In the genomic region with DNA sequence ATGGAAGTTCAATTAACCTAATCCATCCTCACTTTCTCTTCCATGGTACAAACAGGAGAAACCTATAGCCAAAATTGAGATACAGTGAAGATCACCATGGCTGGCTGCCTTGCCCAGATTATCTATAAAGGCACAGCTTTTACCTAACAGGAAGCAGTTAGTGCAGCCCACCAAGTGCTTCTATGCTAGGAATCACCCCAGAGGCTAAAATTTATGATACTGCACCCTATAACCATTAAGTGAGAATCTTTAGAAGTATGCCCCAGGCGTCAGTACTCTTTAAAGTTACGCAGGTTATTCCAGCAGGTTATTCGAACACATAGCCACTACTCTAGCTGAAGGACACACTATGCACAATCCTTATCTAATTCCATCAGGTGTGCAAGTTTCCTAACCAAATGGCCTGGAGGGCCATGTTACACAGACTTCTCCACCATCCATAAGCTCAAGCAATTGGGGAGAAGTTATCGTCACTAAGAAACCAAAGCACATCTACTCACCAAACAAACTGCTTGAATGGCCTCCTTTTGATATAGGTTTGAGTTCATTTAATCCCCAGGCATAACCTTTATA, we compare ENCODE assay signal across 19 cellular contexts. TPM values are rescaled to one million over a fixed set of nuclear protein-coding genes. Genes with fewer than 3 reads are reported as not detected.
A peak's percentile ranks its signal among the peaks of the same experiment; 100 is the strongest.
DNase-seq lines count a peak whose midpoint lies in the region; ATAC-seq and TF ChIP-seq lines count a peak whose summit lies in the region.
"Had no signal": no experiment of that assay in that cellular context is flagged by ENCODE, and none has a peak within 500 bp of the region (broad histone marks: within the 10 kb centered on the region; RNA-seq: fewer than 3 reads in every experiment).

No MANE protein-coding gene starts in this region.

- no peak overlapping the region for H3K4me3 Mint-ChIP-seq in CD8-positive, alpha-beta memory T cell
- no peak overlapping the region for H3K4me3 Mint-ChIP-seq in WTC11
- H3K4me3 Mint-ChIP-seq: CD14-positive monocyte; CD4-positive, alpha-beta memory T cell; IgD-negative memory B cell had no signal

- DNase-seq in CD8-positive, alpha-beta memory T cell: no peak
- DNase-seq in IMR-90 (no peak), OCI-M1 (lab: John Stamatoyannopoulos, UW) (peak; percentile 25), mesendoderm (no peak), NCI-H2107 treated with DMSO at 0.1 percent for 48 hours (lab: John Stamatoyannopoulos, UW; ENCODE audit: unreplicated experiment) (no peak), WTC11 (ENCODE audit: low spot score) (no peak), sigmoid colon (no peak)
- no peak for DNase-seq in activated effector memory CD4-positive, alpha-beta T cell treated with Interleukin-2 at 50 U/mL for 16 hours
- DNase-seq: 8988T; Calu3; CD4-positive, alpha-beta memory T cell; DMS79 treated with DMSO at 0.1 percent for 48 hours; GF-D8; GM23248 had no signal

- TF ChIP-seq RAD21 in IMR-90 (IDR thresholded peaks at IDR 0.05; ENCODE audit: low read length): no peak

- H3K36me3 Mint-ChIP-seq in CD8-positive, alpha-beta memory T cell: peaks cover 3 to 30% (median 6%) of the 10 kb centered on the region in 3 donors
- H3K36me3 Mint-ChIP-seq in WTC11: no peaks in the 10 kb centered on the region

- WGBS in IMR-90 (ENCODE audit: extremely low coverage in 2 of 2, insufficient read length in 1 of 2), 2 experiments: 82% methylated on average over 3 of the region's 4 CpGs; no CpG with 5 or more reads in 1 of the 2 experiments
- WGBS in mesendoderm (ENCODE audit: extremely low coverage, insufficient coverage, low lambda C conversion rate): no CpG with 5 or more reads among the region's 4 CpGs
- 49 to 82% methylated on average over 4 of the region's 4 CpGs for WGBS in sigmoid colon, 2 donors

- no peak overlapping the region; the same call in 1 of the 2 replicates for H2BK20ac ChIP-seq in IMR-90 (ENCODE audit: low read depth, low read length)

- POLR2A ChIA-PET in CD8-positive, alpha-beta memory T cell (lab: Charles Lee): no interaction called here
- POLR2A ChIA-PET in IMR-90 (lab: Charles Lee; ENCODE audit: unreplicated experiment): no interaction called here
- POLR2A ChIA-PET in WTC11 (lab: Charles Lee): no interaction called here

- no peaks in the 10 kb centered on the region for H4K20me1 ChIP-seq in IMR-90 (ENCODE audit: insufficient read depth, low read length)
- H4K20me1 ChIP-seq: BLaER1 had no signal

- H2AK5ac ChIP-seq in IMR-90 (ENCODE audit: low read depth, low read length) (no peak overlapping the region), mesendoderm (ENCODE audit: low read length) (no peak overlapping the region)

- CTCF ChIA-PET in CD8-positive, alpha-beta memory T cell (lab: Charles Lee): no interaction called here
- CTCF ChIA-PET in IMR-90 (lab: Yijun Ruan, JAX) (no interaction called here), WTC11 (lab: Charles Lee) (no interaction called here)

- peak overlapping the region; percentile 10 for H3K27ac ChIP-seq in CD8-positive, alpha-beta memory T cell (ENCODE audit: low read depth, low read length)
- no peak overlapping the region for H3K27ac ChIP-seq in IMR-90 (ENCODE audit: insufficient read depth, low read length)
- H3K27ac ChIP-seq in mesendoderm (ENCODE audit: low read depth, low read length): no peak overlapping the region
- no peak overlapping the region for H3K27ac ChIP-seq in sigmoid colon
- H3K27ac ChIP-seq: BLaER1, GM23248, HL-60 had no signal

- no peak overlapping the region for H2AFZ ChIP-seq in IMR-90 (replicated peaks; ENCODE audit: low read length, poor library complexity)
- H2AFZ ChIP-seq: GM23248 had no signal

- H3K56ac ChIP-seq in IMR-90 (ENCODE audit: extremely low read depth, insufficient read depth, low read length): no peak overlapping the region
- no peak overlapping the region for H3K56ac ChIP-seq in mesendoderm (ENCODE audit: low read length)

- H3K27me3 ChIP-seq in CD8-positive, alpha-beta memory T cell (ENCODE audit: insufficient read depth, low read length, poor library complexity, severe bottlenecking): no peaks in the 10 kb centered on the region
- H3K27me3 ChIP-seq in IMR-90 (ENCODE audit: control insufficient read depth, insufficient read depth, low read length) (no peaks in the 10 kb centered on the region), mesendoderm (ENCODE audit: insufficient read depth, low read length, poor library complexity) (no peaks in the 10 kb centered on the region), sigmoid colon (no peaks in the 10 kb centered on the region)
- H3K27me3 ChIP-seq: BLaER1 had no signal

- dilution Hi-C loops in IMR-90 (cut with HindIII; ENCODE audit: low sequenced_read_pairs, unreplicated experiment): no loop called here

- H3K27me3 Mint-ChIP-seq in CD8-positive, alpha-beta memory T cell: no peaks in the 10 kb centered on the region
- H3K27me3 Mint-ChIP-seq in WTC11 (ENCODE audit: low read depth): no peaks in the 10 kb centered on the region
- H3K27me3 Mint-ChIP-seq: CD4-positive, alpha-beta memory T cell; IgD-negative memory B cell had no signal

- in situ Hi-C loops in IMR-90 (cut with MboI; ENCODE audit: low sequenced_read_pairs): no loop called here

- H3K4me1 Mint-ChIP-seq in CD8-positive, alpha-beta memory T cell: peaks cover 23 to 28% (median 27%) of the 10 kb centered on the region in 3 donors
- peaks cover 18% of the 10 kb centered on the region for H3K4me1 Mint-ChIP-seq in WTC11

- no peak overlapping the region for H3K27ac Mint-ChIP-seq in CD8-positive, alpha-beta memory T cell
- no peak overlapping the region for H3K27ac Mint-ChIP-seq in WTC11
- H3K27ac Mint-ChIP-seq: CD14-positive monocyte; CD4-positive, alpha-beta memory T cell; IgD-negative memory B cell had no signal

- no peak overlapping the region for H3K4me3 ChIP-seq in CD8-positive, alpha-beta memory T cell (ENCODE audit: low read length)
- H3K4me3 ChIP-seq in IMR-90 (ENCODE audit: insufficient read depth, low read depth, low read length) (no peak overlapping the region), mesendoderm (ENCODE audit: low read length) (no peak overlapping the region), sigmoid colon (no peak overlapping the region)
- H3K4me3 ChIP-seq: BLaER1, GM23248, HAP-1 had no signal

- H3K4me1 ChIP-seq in CD8-positive, alpha-beta memory T cell (ENCODE audit: insufficient read depth, low read length): peaks cover 4% of the 10 kb centered on the region
- H3K4me1 ChIP-seq in IMR-90 (ENCODE audit: control insufficient read depth, insufficient read depth, low read length) (peaks cover 4% of the 10 kb centered on the region), mesendoderm (ENCODE audit: control insufficient read depth, low read depth, low read length) (no peaks in the 10 kb centered on the region), sigmoid colon (peaks cover 0 to 29% (median 5%) of the 10 kb centered on the region in 4 donors)

- TF ChIP-seq CTCF in IMR-90 (conservative IDR thresholded peaks at IDR 0.05; ENCODE audit: low read depth, low read length) (no peak), WTC11 (IDR thresholded peaks at IDR 0.05) (no peak), sigmoid colon (IDR thresholded peaks at IDR 0.05) (no peak)

- intact Hi-C loops in IMR-90 (cut with micrococcal nuclease): no loop called here
- intact Hi-C loops in sigmoid colon (cut with DNase I): no loop called here

- H2BK120ac ChIP-seq in IMR-90 (ENCODE audit: low read depth, low read length): no peak overlapping the region
- no peak overlapping the region for H2BK120ac ChIP-seq in mesendoderm (ENCODE audit: low read depth, low read length)

- H3K36me3 ChIP-seq in CD8-positive, alpha-beta memory T cell (ENCODE audit: insufficient read depth, low read length): no peaks in the 10 kb centered on the region
- peaks cover 4% of the 10 kb centered on the region; the same call in 1 of the 2 replicates for H3K36me3 ChIP-seq in IMR-90 (ENCODE audit: control insufficient read depth, insufficient read depth, low read length)
- H3K36me3 ChIP-seq in mesendoderm (ENCODE audit: control insufficient read depth, insufficient read depth, low read length): no peaks in the 10 kb centered on the region
- peaks cover 0 to 18% (median 10%) of the 10 kb centered on the region in 4 donors for H3K36me3 ChIP-seq in sigmoid colon
- H3K36me3 ChIP-seq: BLaER1, HAP-1 had no signal

- peaks cover 2% of the 10 kb centered on the region for H3K79me2 ChIP-seq in mesendoderm (ENCODE audit: control insufficient read depth, insufficient read depth, low read length)

- no peak overlapping the region for H2BK5ac ChIP-seq in IMR-90 (ENCODE audit: low read depth, low read length, poor library complexity, severe bottlenecking)
- H2BK5ac ChIP-seq in mesendoderm (ENCODE audit: low read length): no peak overlapping the region

- H3K23ac ChIP-seq in IMR-90 (ENCODE audit: low read depth, low read length) (no peak overlapping the region), mesendoderm (ENCODE audit: low read length) (no peak overlapping the region)

- no peaks in the 10 kb centered on the region for H3K9me3 ChIP-seq in CD8-positive, alpha-beta memory T cell (ENCODE audit: low read length)
- no peaks in the 10 kb centered on the region for H3K9me3 ChIP-seq in IMR-90 (ENCODE audit: control insufficient read depth, insufficient read depth, low read length)
- no peaks in the 10 kb centered on the region for H3K9me3 ChIP-seq in sigmoid colon
- H3K9me3 ChIP-seq: BLaER1, HAP-1 had no signal

- H3K4me2 ChIP-seq in IMR-90 (ENCODE audit: low read depth, low read length) (no peak overlapping the region), mesendoderm (ENCODE audit: low read length) (no peak overlapping the region)
- H3K4me2 ChIP-seq: BLaER1 had no signal

- ATAC-seq in IMR-90 (ENCODE audit: low read depth): no peak
- no peak for ATAC-seq in WTC11

- H4K8ac ChIP-seq in IMR-90 (ENCODE audit: low read depth in 2 of 2, low read length in 2 of 2): no peak overlapping the region
- no peak overlapping the region for H4K8ac ChIP-seq in mesendoderm (ENCODE audit: low read depth, low read length)

- H3K18ac ChIP-seq in IMR-90 (ENCODE audit: low read depth, low read length) (no peak overlapping the region; the same call in 1 of the 2 replicates), mesendoderm (ENCODE audit: low read length) (no peak overlapping the region)

- H3K9me3 Mint-ChIP-seq in CD8-positive, alpha-beta memory T cell: no peaks in the 10 kb centered on the region
- H3K9me3 Mint-ChIP-seq in WTC11: no peaks in the 10 kb centered on the region
- H3K9me3 Mint-ChIP-seq: CD14-positive monocyte; CD4-positive, alpha-beta memory T cell; IgD-negative memory B cell had no signal

- H4K91ac ChIP-seq in IMR-90 (ENCODE audit: insufficient read depth, low read depth, low read length): no peak overlapping the region

- H3K79me1 ChIP-seq in IMR-90 (ENCODE audit: low read depth in 1 of 2, low read length in 2 of 2) (no peaks in the 10 kb centered on the region), mesendoderm (ENCODE audit: low read length) (peaks cover 9% of the 10 kb centered on the region)

- H3K14ac ChIP-seq in IMR-90 (replicated peaks; ENCODE audit: low read depth, low read length): no peak overlapping the region

- no TSS peak for BruUV-seq in IMR-90 (replicated peaks; lab: Mats Ljungman, UMichigan)

- H2BK15ac ChIP-seq in IMR-90 (ENCODE audit: low read depth, low read length) (peak overlapping the region; percentile 55; the same call in 1 of the 3 replicates), mesendoderm (replicated peaks; ENCODE audit: low read depth) (peak overlapping the region; percentile 57)

- no peak overlapping the region for H3K4ac ChIP-seq in IMR-90 (ENCODE audit: low read depth, low read length)
- H3K4ac ChIP-seq in mesendoderm (ENCODE audit: low read depth, low read length): no peak overlapping the region

- no peak overlapping the region for H4K5ac ChIP-seq in IMR-90 (ENCODE audit: low read depth, low read length)
- H4K5ac ChIP-seq in mesendoderm (ENCODE audit: low read length): no peak overlapping the region

- no peak overlapping the region for H2AK9ac ChIP-seq in IMR-90 (replicated peaks; ENCODE audit: low read depth, low read length, poor library complexity)

- H3K9me1 ChIP-seq in IMR-90 (ENCODE audit: insufficient read depth, low read length): no peaks in the 10 kb centered on the region

- H3K9ac ChIP-seq in IMR-90 (ENCODE audit: low read depth, low read length): no peak overlapping the region
- no peak overlapping the region for H3K9ac ChIP-seq in mesendoderm (ENCODE audit: low read length)
- H3K9ac ChIP-seq: BLaER1, GM23248 had no signal

- TF ChIP-seq POLR2A in IMR-90 (IDR thresholded peaks at IDR 0.05; ENCODE audit: low read depth, low read length) (no peak), sigmoid colon (IDR thresholded peaks at IDR 0.05) (no peak)

- no peak for TF ChIP-seq EP300 in sigmoid colon (IDR thresholded peaks at IDR 0.05)

RNA-seq across cellular contexts. Expression of gene MAN1A1, which starts 43.1 kb away (rescaled TPM):
- 10 to 100 TPM; 36.9 to 38.4 TPM for total RNA-seq in CD8-positive, alpha-beta memory T cell
- 23.8 TPM for polyA plus RNA-seq in CD8-positive, alpha-beta memory T cell
- total RNA-seq in IMR-90 (2012; rRNA removed): 5.9 and 11.4 TPM in 2 replicates
- 4.6 and 6.4 TPM in 2 replicates for polyA plus RNA-seq in IMR-90 (2012; rRNA removed)
- 2.0 and 3.3 TPM in 2 replicates for polyA plus RNA-seq in IMR-90 (2012; cell fraction: cytosol; rRNA removed)
- polyA plus RNA-seq in IMR-90 (2012; cell fraction: nucleus; rRNA removed; ENCODE audit: low replicate concordance): 1.3 and 2.6 TPM in 2 replicates
- polyA plus RNA-seq in mesendoderm (2013, experiment 1 of 2): 4.5 TPM
- polyA plus RNA-seq in mesendoderm (2013, experiment 2 of 2): 4.1 TPM
- total RNA-seq in WTC11 (2021): 6.8 to 6.9 TPM (median 6.8 TPM) in 3 replicates
- total RNA-seq in sigmoid colon: 100 to 1,000 TPM in 3 of 4 donors, 10 to 100 TPM in 1; 81.9 to 143 (median 107) TPM
- polyA plus RNA-seq in sigmoid colon: 10 to 100 TPM; 10.2 to 25.7 (median 10.8) TPM
